26 cellular contexts compared by ENCODE assay signal in genomic region chr4:155954939-155955338, GRCh38. TPM values are rescaled to one million over a fixed set of nuclear protein-coding genes. Genes with fewer than 3 reads are reported as not detected.
A peak's percentile ranks its signal among the peaks of the same experiment; 100 is the strongest.
DNase-seq lines count a peak whose midpoint lies in the region; ATAC-seq lines count a peak whose summit lies in the region.
"Had no signal": no experiment of that assay in that cellular context is flagged by ENCODE, and none has a peak within 500 bp of the region (broad histone marks: within the 10 kb centered on the region; RNA-seq: fewer than 3 reads in every experiment).

No MANE protein-coding gene starts in this region.

- H3K4me3 Mint-ChIP-seq in activated T-cell treated with anti-CD3 and anti-CD28 coated beads, Interleukin-2, amount 50 U/mL, for 4 hours, result peak overlapping the region; percentile 24
- peak overlapping the region in 2 of 4 donors; percentile 99 for H3K4me3 Mint-ChIP-seq in IgD-negative memory B cell

- H3K36me3 Mint-ChIP-seq in activated T-cell treated with anti-CD3 and anti-CD28 coated beads, Interleukin-2, amount 50 U/mL, for 4 hours (ENCODE audit: insufficient read depth), result no peaks in the 10 kb centered on the region
- peaks cover 3% of the 10 kb centered on the region for H3K36me3 Mint-ChIP-seq in IgD-negative memory B cell
- H3K36me3 Mint-ChIP-seq: activated naive CD8-positive, alpha-beta T cell treated with anti-CD3 and anti-CD28 coated beads, Interleukin-2, amount 10 ng/mL, durations not matched to agents 7 days and 5 days had no signal

- H3K27me3 Mint-ChIP-seq in activated T-cell treated with anti-CD3 and anti-CD28 coated beads, Interleukin-2, amount 50 U/mL, for 4 hours (ENCODE audit: low read depth), result peaks cover 14% of the 10 kb centered on the region
- peaks cover 1% of the 10 kb centered on the region for H3K27me3 Mint-ChIP-seq in IgD-negative memory B cell

- peak overlapping the region in 2 of 3 donors; percentile 96 to 99 for H3K27ac Mint-ChIP-seq in IgD-negative memory B cell
- H3K27ac Mint-ChIP-seq: H9, nephron progenitor cell had no signal

- H3K4me1 Mint-ChIP-seq in activated T-cell treated with anti-CD3 and anti-CD28 coated beads, Interleukin-2, amount 50 U/mL, for 4 hours (ENCODE audit: low read depth), result peaks cover 24% of the 10 kb centered on the region
- peaks cover 10 to 17% (median 16%) of the 10 kb centered on the region in 3 donors for H3K4me1 Mint-ChIP-seq in IgD-negative memory B cell

- ATAC-seq in activated T-cell treated with anti-CD3 and anti-CD28 coated beads, Interleukin-2, amount 50 U/mL, for 4 hours, result no peak
- ATAC-seq: A549, left lung had no signal

- no peaks in the 10 kb centered on the region for H3K9me3 Mint-ChIP-seq in activated T-cell treated with anti-CD3 and anti-CD28 coated beads, Interleukin-2, amount 50 U/mL, for 4 hours
- H3K9me3 Mint-ChIP-seq in IgD-negative memory B cell, result peaks cover 0 to 4% (median 0%) of the 10 kb centered on the region in 3 donors
- H3K9me3 Mint-ChIP-seq: activated naive CD8-positive, alpha-beta T cell treated with anti-CD3 and anti-CD28 coated beads, Interleukin-2, amount 10 ng/mL, durations not matched to agents 7 days and 5 days; H9; nephron progenitor cell; T-helper 1 cell treated with Interleukin-12 subunit alpha and Interleukin-12 subunit beta and Interleukin-4 antibody, amounts not matched to agents 30 μg/mL and 1 μg/mL, for 36 hours had no signal

- DNase-seq in activated T-cell treated with anti-CD3 and anti-CD28 coated beads, Interleukin-2, amount 50 U/mL, for 4 hours, result no peak
- DNase-seq in activated T-cell treated with anti-CD3 and anti-CD28 coated beads, Interleukin-2, amount 50 U/mL, for 1 hour, result no peak
- DNase-seq in iris pigment epithelial cell (ENCODE audit: low read depth) (peak; percentile 51), renal cortical epithelial cell (ENCODE audit: low read depth) (peak; percentile 19), NCI-H146 (lab: John Stamatoyannopoulos, UW) (no peak), NCI-H2171 treated with DMSO at 0.1 percent for 48 hours (lab: John Stamatoyannopoulos, UW) (no peak), NCI-H446 treated with DMSO at 0.1 percent for 48 hours (lab: John Stamatoyannopoulos, UW) (no peak)
- DNase-seq: activated CD4-positive, alpha-beta T cell treated with anti-CD3 and anti-CD28 coated beads for 4 hours; activated naive CD8-positive, alpha-beta T cell treated with anti-CD3 and anti-CD28 coated beads, Interleukin-2, amount 10 ng/mL, durations not matched to agents 7 days and 5 days; cerebellar nuclear complex; H9; head of caudate nucleus; Kasumi-1; left lung; NCI-H1694 treated with DMSO at 0.1 percent for 48 hours; NCI-H69; nephron progenitor cell; Peyer's patch; posterior cingulate gyrus; sigmoid colon; stimulated activated CD4-positive, alpha-beta T cell treated with anti-CD3 and anti-CD28 coated beads, Interleukin-15, amount 100 ng/mL, for 24 hours had no signal

RNA-seq across cellular contexts. Expression of gene CTSO, which starts 1.3 kb away (rescaled TPM):
- 1 to 10 TPM; 1.1 to 2.0 (median 1.3) TPM for total RNA-seq in activated T-cell treated with anti-CD3 and anti-CD28 coated beads, Interleukin-2, amount 50 U/mL, for 4 hours
- 32.6 TPM for polyA plus RNA-seq in IgD-negative memory B cell
- total RNA-seq in renal cortical epithelial cell, result 17.7 and 26.4 TPM in 2 replicates

RNA-seq across cellular contexts. Expression of gene TDO2, which starts 51.4 kb away (rescaled TPM):
- under 1 TPM in 1 of 3 donors, not detected in 2; 0.16 TPM for total RNA-seq in activated T-cell treated with anti-CD3 and anti-CD28 coated beads, Interleukin-2, amount 50 U/mL, for 4 hours
- not detected for polyA plus RNA-seq in IgD-negative memory B cell
- total RNA-seq in renal cortical epithelial cell, result 0.05 TPM in 1 of 2 replicates, not detected in the other
- total RNA-seq: activated naive CD8-positive, alpha-beta T cell treated with anti-CD3 and anti-CD28 coated beads, Interleukin-2, amount 10 ng/mL, durations not matched to agents 7 days and 5 days; epithelial cell of proximal tubule; H9; subcutaneous adipose tissue had no signal

Comparison
In these comparisons a context has a peak if more than half of its experiments do, and no peak if none do; other contexts are left out.
1. DNase-seq: peak in iris pigment epithelial cell (single experiment) and renal cortical epithelial cell (single experiment); none in activated T-cell treated with anti-CD3 and anti-CD28 coated beads, Interleukin-2, amount 50 U/mL, for 4 hours (single experiment), activated T-cell treated with anti-CD3 and anti-CD28 coated beads, Interleukin-2, amount 50 U/mL, for 1 hour (single experiment), NCI-H146 (single experiment), NCI-H2171 treated with DMSO at 0.1 percent for 48 hours (single experiment) and NCI-H446 treated with DMSO at 0.1 percent for 48 hours (single experiment).